Comparison of ENCODE assay signal across 8 cellular contexts in the genomic region with DNA sequence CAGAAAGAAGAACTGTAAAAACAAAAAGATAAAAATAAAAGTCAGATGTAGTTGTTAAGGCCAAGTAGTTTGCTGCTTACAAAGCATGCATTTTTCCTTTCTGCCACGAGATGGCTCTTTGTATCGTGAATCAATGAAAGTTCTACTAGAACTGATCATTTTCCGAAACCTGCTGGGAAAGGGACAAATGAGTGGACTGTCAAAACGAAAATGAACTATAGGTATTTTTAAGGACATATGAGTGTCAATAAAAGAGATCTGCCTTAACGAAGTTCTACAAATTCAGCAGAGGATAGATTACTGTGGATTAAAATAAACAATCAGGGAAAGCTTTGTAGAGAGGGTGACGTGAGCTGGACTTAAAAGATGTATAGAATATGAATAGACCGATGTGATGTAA. TPM values are rescaled to one million over a fixed set of nuclear protein-coding genes. Genes with fewer than 3 reads are reported as not detected.
DNase-seq lines count a peak whose midpoint lies in the region; ATAC-seq and TF ChIP-seq lines count a peak whose summit lies in the region.

No MANE protein-coding gene starts in this region.

- H3K9ac ChIP-seq in SK-N-SH, result no peak overlapping the region

- TF ChIP-seq RAD21 in SK-N-SH (IDR thresholded peaks at IDR 0.05; ENCODE audit: low read length), result peak; percentile 77

- 31% methylated on average over 7 of the region's 7 CpGs for WGBS in SK-N-SH (ENCODE audit: low lambda C conversion rate)

- H3K9me2 ChIP-seq in SK-N-SH, result no peaks in the 10 kb centered on the region

- TF ChIP-seq CTCF in SK-N-SH (IDR thresholded peaks at IDR 0.05), result peak; percentile 77
- TF ChIP-seq CTCF in fibroblast of pulmonary artery (IDR thresholded peaks at IDR 0.05; ENCODE audit: low read length, missing control alignments), result peak; percentile 75
- peak; percentile 71 for TF ChIP-seq CTCF in retinal pigment epithelial cell (conservative IDR thresholded peaks at IDR 0.05; ENCODE audit: low read depth, low read length)

- no peaks in the 10 kb centered on the region for H3K36me3 ChIP-seq in SK-N-SH (replicated peaks in 1 of 2; ENCODE audit: control insufficient read depth in 1 of 2, insufficient read depth in 2 of 2, low read length in 1 of 2)

- H3K4me3 ChIP-seq in SK-N-SH (ENCODE audit: low read depth in 2 of 2, low read length in 1 of 2) (no peak overlapping the region), fibroblast of pulmonary artery (replicated peaks; ENCODE audit: low read depth, low read length) (no peak overlapping the region), retinal pigment epithelial cell (ENCODE audit: low read length) (no peak overlapping the region)

- POLR2A ChIA-PET in SK-N-SH (lab: Yijun Ruan, JAX), result interaction anchor here (0.8 kb wide), 1 partner anchor 133 kb away, joined by 3 read pairs; a partner anchor contains a TSS

- no peaks in the 10 kb centered on the region for H3K79me2 ChIP-seq in SK-N-SH (ENCODE audit: insufficient read depth)

- no peak overlapping the region for H3K27ac ChIP-seq in SK-N-SH (ENCODE audit: low read depth in 2 of 2, low read length in 1 of 2)

- ATAC-seq in HG02885 (IDR thresholded peaks at IDR 0.05; ENCODE audit: poor library complexity, unreplicated experiment), result peak; percentile 46

- H2AFZ ChIP-seq in SK-N-SH (ENCODE audit: low read depth), result no peak overlapping the region

- TF ChIP-seq EP300 in SK-N-SH (IDR thresholded peaks at IDR 0.05; ENCODE audit: borderline replicate concordance in 1 of 2, low read depth in 1 of 2, low read length in 1 of 2), result no peak

- H3F3A ChIP-seq in SK-N-SH (replicated peaks; ENCODE audit: insufficient read depth), result no peaks in the 10 kb centered on the region

- H3K4me2 ChIP-seq in SK-N-SH, result no peak overlapping the region

- H3K27me3 ChIP-seq in SK-N-SH (ENCODE audit: insufficient read depth), result no peaks in the 10 kb centered on the region

- no peaks in the 10 kb centered on the region for H4K20me1 ChIP-seq in SK-N-SH (ENCODE audit: insufficient read depth)

- DNase-seq in NCI-H2171 treated with DMSO at 0.1 percent for 48 hours (lab: John Stamatoyannopoulos, UW) (peak; percentile 19), NCI-H2171 (lab: John Stamatoyannopoulos, UW) (no peak), SK-N-SH (peak; percentile 42), fibroblast of pulmonary artery (ENCODE audit: low read depth) (peak; percentile 71), retinal pigment epithelial cell (ENCODE audit: low read depth) (peak; percentile 6), GDM1 (lab: John Stamatoyannopoulos, UW) (no peak), retina (no peak)

- H3K9me3 ChIP-seq in SK-N-SH, result no peaks in the 10 kb centered on the region

- H3K4me1 ChIP-seq in SK-N-SH (ENCODE audit: control insufficient read depth in 1 of 2, insufficient read depth in 2 of 2, low read depth in 1 of 2, low read length in 1 of 2), result no peaks in the 10 kb centered on the region

- CTCF ChIA-PET in SK-N-SH (lab: Yijun Ruan, JAX), result interaction anchor here (0.6 to 5.0 kb wide), 18 partner anchors 8 to 706 kb away, joined by 3 to 83 read pairs (median 5); no protein-coding TSS in a partner anchor

TF ChIP-seq in SK-N-SH, 30 proteins besides CTCF, POLR2A, EP300 and RAD21:
- TF ChIP-seq ELF1 (IDR thresholded peaks at IDR 0.05), result no peak
- peak; percentile 42 for TF ChIP-seq SMC3 (IDR thresholded peaks at IDR 0.05; ENCODE audit: low read depth, low read length)

RNA-seq across cellular contexts. Expression of a gene that starts 15.0 kb away (rescaled TPM):
- not detected in 2 replicates for polyA plus RNA-seq in SK-N-SH (2012; rRNA removed)
- polyA plus RNA-seq in SK-N-SH (2012; cell fraction: cytosol; rRNA removed), result not detected in 2 replicates
- polyA plus RNA-seq in SK-N-SH (2012; cell fraction: nucleus; rRNA removed), result not detected in 2 replicates

Comparison
In these comparisons a context has a peak if more than half of its experiments do, and no peak if none do; other contexts are left out.
1. DNase-seq: peak in NCI-H2171 treated with DMSO at 0.1 percent for 48 hours (single experiment), SK-N-SH (single experiment), fibroblast of pulmonary artery (single experiment) and retinal pigment epithelial cell (single experiment); none in NCI-H2171 (single experiment), GDM1 (single experiment) and retina (single experiment).
2. Peak in every context shown above with its lines, with median percentiles within 50 percentile points of each other: CTCF ChIP-seq.